In the genomic region with DNA sequence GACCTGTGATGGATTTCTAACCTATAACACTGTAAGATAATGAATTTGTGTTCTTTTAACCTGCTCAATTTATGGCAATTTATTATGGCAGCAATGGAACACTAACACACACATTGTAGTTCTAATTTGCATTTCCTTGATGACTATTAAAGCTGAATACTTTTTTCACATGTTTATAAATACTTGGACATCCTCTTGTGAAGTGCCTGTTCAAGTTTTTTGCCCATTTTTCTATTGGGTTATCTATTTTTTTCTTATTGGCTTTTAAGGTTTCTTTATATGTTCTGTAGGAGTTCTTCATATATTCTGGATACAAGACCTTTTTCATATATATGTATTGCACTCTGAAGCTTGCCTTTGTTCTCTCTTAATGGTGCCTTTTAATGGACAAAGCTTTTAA, we compare ENCODE assay signal across 19 cellular contexts.
"Had no signal": no experiment of that assay in that cellular context is flagged by ENCODE, and none has a peak within 500 bp of the region (broad histone marks: within the 10 kb centered on the region; RNA-seq: fewer than 3 reads in every experiment).

No MANE protein-coding gene starts in this region.

- DNase-seq: activated B cell treated with CpG ODN at 0.5 μM for 24 hours; activated CD4-positive, alpha-beta T cell treated with anti-CD3 and anti-CD28 coated beads for 48 hours; activated CD8-positive, alpha-beta memory T cell treated with anti-CD3 and anti-CD28 coated beads for 24 hours; activated CD8-positive, alpha-beta memory T cell treated with anti-CD3 and anti-CD28 coated beads, Interleukin-2, amount 50 U/mL, for 4 hours; activated gamma-delta T cell; cortex of kidney; heart left ventricle; left ventricle myocardium superior; occipital lobe; right lobe of liver; stimulated activated CD4-positive, alpha-beta T cell treated with anti-CD3 and anti-CD28 coated beads, Interleukin-1b, Interleukin-23, amount 100 ng/mL, for 48 hours; SW 1271; T-helper 17 cell; upper lobe of left lung had no signal

- H3K4me3 Mint-ChIP-seq: activated B cell treated with CpG ODN at 0.5 μM for 24 hours; neural crest cell; stimulated activated memory B cell treated with anti-CD40 and anti-IgM and Interleukin-4, amounts not matched to agents 10 μg/mL and 1 μg/mL and 100 μg/mL, for 72 hours; T-helper 17 cell had no signal

- H3K36me3 ChIP-seq: right lobe of liver, thoracic aorta had no signal

- ATAC-seq: heart left ventricle; left ventricle myocardium superior; right lobe of liver; stimulated activated memory B cell treated with anti-CD40 and anti-IgM and Interleukin-4, amounts not matched to agents 10 μg/mL and 1 μg/mL and 100 μg/mL, for 72 hours; T-helper 17 cell had no signal

- H3K4me1 Mint-ChIP-seq: activated B cell treated with CpG ODN at 0.5 μM for 24 hours; neural crest cell; stimulated activated memory B cell treated with anti-CD40 and anti-IgM and Interleukin-4, amounts not matched to agents 10 μg/mL and 1 μg/mL and 100 μg/mL, for 72 hours; T-helper 17 cell had no signal

- H3K27ac ChIP-seq: epithelial cell of prostate, heart left ventricle, right lobe of liver, skin epidermis, thoracic aorta, upper lobe of left lung had no signal

- H3K27me3 Mint-ChIP-seq: activated B cell treated with CpG ODN at 0.5 μM for 24 hours; stimulated activated memory B cell treated with anti-CD40 and anti-IgM and Interleukin-4, amounts not matched to agents 10 μg/mL and 1 μg/mL and 100 μg/mL, for 72 hours; T-helper 17 cell had no signal

- H3K4me1 ChIP-seq: right lobe of liver, upper lobe of left lung had no signal

- H3K9me3 ChIP-seq: right lobe of liver, thoracic aorta had no signal

- H3K4me3 ChIP-seq: heart left ventricle, right lobe of liver, skin epidermis, thoracic aorta, upper lobe of left lung had no signal

- H3K27ac Mint-ChIP-seq: stimulated activated memory B cell treated with anti-CD40 and anti-IgM and Interleukin-4, amounts not matched to agents 10 μg/mL and 1 μg/mL and 100 μg/mL, for 72 hours; T-helper 17 cell had no signal
